In the genomic region with DNA sequence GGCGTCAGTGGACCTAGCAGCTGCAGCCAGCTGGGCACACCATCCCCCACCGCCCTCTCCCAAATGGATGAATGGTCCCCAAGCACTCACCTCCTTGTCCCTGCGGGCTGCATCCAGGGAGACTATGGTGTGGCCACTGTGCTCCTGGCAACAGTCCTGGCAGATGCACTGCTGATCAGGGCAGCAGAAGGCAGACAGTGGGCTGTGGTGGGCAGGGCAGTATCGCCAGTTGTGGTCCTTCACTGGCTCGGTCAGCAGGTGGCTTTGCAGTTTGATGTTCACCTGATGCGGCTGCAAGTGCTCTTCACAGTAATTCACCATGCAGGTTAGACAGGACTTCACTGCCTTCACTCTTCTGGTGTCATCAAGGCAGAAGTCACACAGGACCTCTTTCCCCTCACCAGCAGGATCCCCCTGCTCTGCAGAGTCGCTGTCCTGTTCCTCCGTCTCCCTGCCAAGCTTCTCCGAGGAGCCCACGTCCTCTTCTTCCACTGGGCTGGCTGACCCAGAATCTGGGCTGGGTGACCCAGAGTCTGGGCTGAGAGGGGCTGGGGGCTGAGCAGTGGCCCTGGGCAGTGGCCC, we compare ENCODE assay signal across 8 cellular contexts. TPM values are rescaled to one million over a fixed set of nuclear protein-coding genes. Genes with fewer than 3 reads are reported as not detected.
DNase-seq lines count a peak whose midpoint lies in the region; ATAC-seq and TF ChIP-seq lines count a peak whose summit lies in the region.

No MANE protein-coding gene starts in this region.

- H3K27ac ChIP-seq in tibial nerve = peak overlapping the region; percentile 17 to 71 (median 60)

- H3K27me3 ChIP-seq in kidney epithelial cell (ENCODE audit: control insufficient read depth, insufficient read depth, low read length) (no peaks in the 10 kb centered on the region), tibial nerve (no peaks in the 10 kb centered on the region)

- no peaks in the 10 kb centered on the region for H3K36me3 Mint-ChIP-seq in activated T-helper 17 cell treated with anti-CD3 and anti-CD28 coated beads, Interleukin-2, amount 50 U/mL, for 72 hours (ENCODE audit: low read depth)

- H3K27ac Mint-ChIP-seq in activated T-helper 17 cell treated with anti-CD3 and anti-CD28 coated beads, Interleukin-2, amount 50 U/mL, for 72 hours = peak overlapping the region; percentile 8

- H3K27me3 Mint-ChIP-seq in activated T-helper 17 cell treated with anti-CD3 and anti-CD28 coated beads, Interleukin-2, amount 50 U/mL, for 72 hours = no peaks in the 10 kb centered on the region

- 9 to 16% methylated on average over 7 to 9 of the region's 10 CpGs for whole genome bisulfite sequencing in tibial nerve, 2 donors

- H3K4me1 Mint-ChIP-seq in activated T-helper 17 cell treated with anti-CD3 and anti-CD28 coated beads, Interleukin-2, amount 50 U/mL, for 72 hours = no peaks in the 10 kb centered on the region

- no peak for TF ChIP-seq POLR2A in tibial nerve (IDR thresholded peaks at IDR 0.05)

- peak; percentile 41 for DNase-seq in NCI-H748 (lab: John Stamatoyannopoulos, UW; ENCODE audit: unreplicated experiment)
- DNase-seq in NCI-H748 treated with DMSO at 0.1 percent for 48 hours (lab: John Stamatoyannopoulos, UW) = no peak
- no peak for DNase-seq in kidney epithelial cell (ENCODE audit: low read depth)
- DNase-seq in tibial nerve (ENCODE audit: low spot score in 2 of 2) = no peak
- DNase-seq in NCI-H226 = no peak
- no peak for DNase-seq in AML-193 (lab: John Stamatoyannopoulos, UW)

- no peak for TF ChIP-seq CTCF in kidney epithelial cell (IDR thresholded peaks at IDR 0.05; ENCODE audit: insufficient read depth, low read length, poor library complexity, severe bottlenecking)
- TF ChIP-seq CTCF in tibial nerve (IDR thresholded peaks at IDR 0.05) = peak in 1 of 5 experiments; percentile 6

- TF ChIP-seq EP300 in tibial nerve (IDR thresholded peaks at IDR 0.05) = no peak

- peak; percentile 18 for ATAC-seq in activated T-helper 17 cell treated with anti-CD3 and anti-CD28 coated beads, Interleukin-2, amount 50 U/mL, for 72 hours (replicated peaks)
- ATAC-seq in GM21447 (IDR thresholded peaks at IDR 0.05; ENCODE audit: unreplicated experiment) = no peak

- H3K9me3 Mint-ChIP-seq in activated T-helper 17 cell treated with anti-CD3 and anti-CD28 coated beads, Interleukin-2, amount 50 U/mL, for 72 hours = no peaks in the 10 kb centered on the region

- H3K4me3 ChIP-seq in kidney epithelial cell (ENCODE audit: low read depth, low read length) (peak overlapping the region; percentile 46), tibial nerve (peak overlapping the region; percentile 22 to 49 (median 44))

- peak overlapping the region; percentile 48 for H3K4me3 Mint-ChIP-seq in activated T-helper 17 cell treated with anti-CD3 and anti-CD28 coated beads, Interleukin-2, amount 50 U/mL, for 72 hours

- H3K36me3 ChIP-seq in kidney epithelial cell (ENCODE audit: control insufficient read depth, insufficient read depth, low read length) (no peaks in the 10 kb centered on the region), tibial nerve (no peaks in the 10 kb centered on the region)

- H3K4me1 ChIP-seq in tibial nerve = peaks cover 0 to 31% (median 7%) of the 10 kb centered on the region in 4 donors

- no peaks in the 10 kb centered on the region for H3K9me3 ChIP-seq in tibial nerve

RNA-seq across cellular contexts. Expression of a gene that starts 31.6 kb away (rescaled TPM):
- under 1 TPM; 0.58 to 0.77 TPM for total RNA-seq in activated T-helper 17 cell treated with anti-CD3 and anti-CD28 coated beads, Interleukin-2, amount 50 U/mL, for 72 hours
- total RNA-seq in kidney epithelial cell (0.41 and 0.84 TPM in 2 replicates), tibial nerve (1 to 10 TPM in 1 of 4 donors, under 1 TPM in 1, not detected in 2; 0.30 to 2.2 TPM)

RNA-seq across cellular contexts. Expression of a gene that starts 33.0 kb away (rescaled TPM):
- total RNA-seq in activated T-helper 17 cell treated with anti-CD3 and anti-CD28 coated beads, Interleukin-2, amount 50 U/mL, for 72 hours = 10 to 100 TPM; 13.9 to 20.4 TPM
- 69.1 TPM in 2 replicates for total RNA-seq in kidney epithelial cell
- total RNA-seq in tibial nerve = 10 to 100 TPM; 10.8 to 26.3 (median 13.9) TPM

RNA-seq across cellular contexts. Expression of a gene that starts 48.5 kb away (rescaled TPM):
- 10 to 100 TPM; 22.3 to 35.8 TPM for total RNA-seq in activated T-helper 17 cell treated with anti-CD3 and anti-CD28 coated beads, Interleukin-2, amount 50 U/mL, for 72 hours
- 33.7 and 62.2 TPM in 2 replicates for total RNA-seq in kidney epithelial cell
- 10 to 100 TPM in 3 of 4 donors, 1 to 10 TPM in 1; 7.5 to 47.7 (median 24.0) TPM for total RNA-seq in tibial nerve
